13 cellular contexts compared by ENCODE assay signal in genomic region chr14:37592288-37593274, GRCh38. TPM values are rescaled to one million over a fixed set of nuclear protein-coding genes. Genes with fewer than 3 reads are reported as not detected.
DNase-seq lines count a peak whose midpoint lies in the region; ATAC-seq and TF ChIP-seq lines count a peak whose summit lies in the region.
"Had no signal": no experiment of that assay in that cellular context is flagged by ENCODE, and none has a peak within 500 bp of the region (broad histone marks: within the 10 kb centered on the region; RNA-seq: fewer than 3 reads in every experiment).

No MANE protein-coding gene starts in this region.

- H3K4me3 ChIP-seq in right atrium auricular region, result no peak overlapping the region
- H3K4me3 ChIP-seq in RWPE2 (ENCODE audit: severe bottlenecking), result peak overlapping the region; percentile 88
- H3K4me3 ChIP-seq in right lobe of liver, result peak overlapping the region; percentile 59 to 85 (median 65)
- H3K4me3 ChIP-seq in urinary bladder (ENCODE audit: low read depth, low read length), result peak overlapping the region; percentile 40
- H3K4me3 ChIP-seq: BLaER1 treated with 17β-estradiol and CSF1 and Interleukin-3, amounts not matched to agents 10 nM and 100 nM had no signal

- no peak overlapping the region for H3K27ac ChIP-seq in right atrium auricular region
- peak overlapping the region; percentile 93 for H3K27ac ChIP-seq in RWPE2 (ENCODE audit: poor library complexity, severe bottlenecking)
- H3K27ac ChIP-seq in right lobe of liver, result peak overlapping the region; percentile 88 to 97 (median 93)
- peak overlapping the region; percentile 63 for H3K27ac ChIP-seq in urinary bladder (ENCODE audit: low read depth)
- H3K27ac ChIP-seq: BLaER1 treated with 17β-estradiol and CSF1 and Interleukin-3, amounts not matched to agents 10 nM and 100 nM; heart left ventricle had no signal

- H3K9me3 ChIP-seq in right atrium auricular region (peaks cover 0 to 5% of the 10 kb centered on the region in 2 donors), RWPE2 (ENCODE audit: severe bottlenecking) (no peaks in the 10 kb centered on the region), right lobe of liver (no peaks in the 10 kb centered on the region), T-helper 17 cell (ENCODE audit: control insufficient read depth, low read length, poor library complexity, severe bottlenecking) (no peaks in the 10 kb centered on the region)
- H3K9me3 ChIP-seq: heart left ventricle had no signal

- ATAC-seq in left cardiac atrium (no peak), RWPE2 (ENCODE audit: low read depth) (peak; percentile 3; the same call in 2 of the 3 replicates), right lobe of liver (peak in 2 of 4 donors; percentile 1 to 2), T-helper 17 cell (no peak), GM21723 (IDR thresholded peaks at IDR 0.05; ENCODE audit: unreplicated experiment) (no peak)
- ATAC-seq: heart left ventricle had no signal

- H3K27me3 Mint-ChIP-seq in T-helper 17 cell, result peaks cover 73% of the 10 kb centered on the region

- peaks cover 8% of the 10 kb centered on the region for H3K4me1 Mint-ChIP-seq in T-helper 17 cell

- intact Hi-C loops in left cardiac atrium (cut with DNase I) (loop anchor here in 1 of 2 donors (10.0 kb wide), 1 partner anchor 348 kb away; no protein-coding TSS in a partner anchor), right lobe of liver (cut with DNase I) (loop anchor here in 1 of 2 donors (5.0 kb wide), 1 partner anchor 345 kb away; no protein-coding TSS in a partner anchor)

- H3K36me3 ChIP-seq in right atrium auricular region, result no peaks in the 10 kb centered on the region
- peaks cover 29% of the 10 kb centered on the region for H3K36me3 ChIP-seq in RWPE2 (ENCODE audit: low read depth)
- H3K36me3 ChIP-seq in right lobe of liver, result no peaks in the 10 kb centered on the region
- no peaks in the 10 kb centered on the region for H3K36me3 ChIP-seq in urinary bladder (ENCODE audit: insufficient read depth)
- H3K36me3 ChIP-seq: BLaER1 treated with 17β-estradiol and CSF1 and Interleukin-3, amounts not matched to agents 10 nM and 100 nM; heart left ventricle had no signal

- peak; percentile 16 for DNase-seq in left cardiac atrium
- DNase-seq in right atrium auricular region (ENCODE audit: low spot score), result no peak
- peak; percentile 78 for DNase-seq in RWPE2 (ENCODE audit: low spot score)
- DNase-seq in right lobe of liver, result peak in 2 of 3 donors; percentile 45 to 63
- DNase-seq in T-helper 17 cell, result no peak
- DNase-seq in GM20000 (ENCODE audit: low spot score), result no peak
- DNase-seq: heart left ventricle, nucleus accumbens, SW 1271 had no signal

- peaks cover 70 to 95% of the 10 kb centered on the region in 2 donors for H3K27me3 ChIP-seq in right atrium auricular region
- no peaks in the 10 kb centered on the region for H3K27me3 ChIP-seq in RWPE2 (ENCODE audit: insufficient read depth, poor library complexity, severe bottlenecking)
- H3K27me3 ChIP-seq in right lobe of liver, result no peaks in the 10 kb centered on the region
- H3K27me3 ChIP-seq: BLaER1 treated with 17β-estradiol and CSF1 and Interleukin-3, amounts not matched to agents 10 nM and 100 nM had no signal

- WGBS in right lobe of liver (ENCODE audit: insufficient coverage, low coverage, low lambda C conversion rate, missing lambda C conversion rate), result under 1% methylated on average over 21 of the region's 69 CpGs
- 5% methylated on average over 69 of the region's 69 CpGs for WGBS in urinary bladder

- peaks cover 0 to 40% of the 10 kb centered on the region in 2 donors for H3K4me1 ChIP-seq in right atrium auricular region
- peaks cover 5% of the 10 kb centered on the region for H3K4me1 ChIP-seq in RWPE2 (ENCODE audit: insufficient read depth, poor library complexity, severe bottlenecking)
- H3K4me1 ChIP-seq in right lobe of liver, result no peaks in the 10 kb centered on the region
- no peaks in the 10 kb centered on the region for H3K4me1 ChIP-seq in urinary bladder (ENCODE audit: insufficient read depth)
- H3K4me1 ChIP-seq: BLaER1 treated with 17β-estradiol and CSF1 and Interleukin-3, amounts not matched to agents 10 nM and 100 nM had no signal

- TF ChIP-seq CTCF in right atrium auricular region (IDR thresholded peaks at IDR 0.05) (no peak), RWPE2 (IDR thresholded peaks at IDR 0.05; ENCODE audit: poor library complexity, severe bottlenecking) (no peak), right lobe of liver (IDR thresholded peaks at IDR 0.05) (no peak), GM20000 (IDR thresholded peaks at IDR 0.05; ENCODE audit: extremely low read depth, missing control alignments) (no peak)

- no peak overlapping the region for H3K27ac Mint-ChIP-seq in T-helper 17 cell

- TF ChIP-seq POLR2A in right lobe of liver (IDR thresholded peaks at IDR 0.05), result no peak

- H3K36me3 Mint-ChIP-seq in T-helper 17 cell (ENCODE audit: low read depth), result peaks cover 4% of the 10 kb centered on the region

- no peak overlapping the region for H3K4me3 Mint-ChIP-seq in T-helper 17 cell

RNA-seq across cellular contexts. Expression of gene FOXA1, which starts 2.5 kb away (rescaled TPM):
- total RNA-seq in left cardiac atrium, result not detected
- not detected for total RNA-seq in right atrium auricular region
- 10 to 100 TPM; 29.8 to 35.5 (median 32.5) TPM for total RNA-seq in right lobe of liver
- 14.1 TPM for total RNA-seq in urinary bladder
- polyA plus RNA-seq in urinary bladder, result 8.8 TPM
- not detected for total RNA-seq in T-helper 17 cell
- total RNA-seq: cardiac septum, heart left ventricle had no signal
- polyA plus RNA-seq: heart left ventricle had no signal

RNA-seq across cellular contexts. Expression of gene TTC6, which starts 2.8 kb away (rescaled TPM):
- total RNA-seq in left cardiac atrium (not detected), right atrium auricular region (not detected), right lobe of liver (10 to 100 TPM in 1 of 6 experiments, 1 to 10 TPM in 5; 3.7 to 10.4 (median 4.6) TPM), urinary bladder (7.1 TPM), T-helper 17 cell (not detected)
- 0.34 TPM for polyA plus RNA-seq in urinary bladder
- total RNA-seq: heart left ventricle had no signal
- polyA plus RNA-seq: heart left ventricle had no signal

Comparison
In these comparisons a context has a peak if more than half of its experiments do, and no peak if none do; other contexts are left out.
1. DNase-seq: peak in left cardiac atrium (single experiment), RWPE2 (single experiment) and right lobe of liver (2 of 3); none in right atrium auricular region (single experiment), T-helper 17 cell (0 of 3) and GM20000 (single experiment).
2. H3K27ac ChIP-seq: peak in RWPE2 (single experiment), right lobe of liver (3 of 3) and urinary bladder (single experiment); none in right atrium auricular region (0 of 2).
3. H3K4me3 ChIP-seq: peak in RWPE2 (single experiment), right lobe of liver (3 of 3) and urinary bladder (single experiment); none in right atrium auricular region (0 of 2).
4. RNA of gene FOXA1, which starts 2.5 kb away (total RNA-seq): 29.8 to 35.5 TPM in right lobe of liver and 14.1 TPM in urinary bladder (single experiment); not detected in T-helper 17 cell, not detected in left cardiac atrium and not detected in right atrium auricular region; every median in the first group is over 10 times any median in the second.